ENCODE assay signal across 1 cellular context in genomic region chr9:21144620-21145019, GRCh38.
TF ChIP-seq lines count a peak whose summit lies in the region.

No MANE protein-coding gene starts in this region.

TF ChIP-seq in HepG2, 621 proteins besides CTCF, POLR2A, EP300 and RAD21:
- TF ChIP-seq CAMTA2 (CRISPR knock-in tag; IDR thresholded peaks at IDR 0.05; ENCODE audit: borderline replicate concordance) = no peak
